In genomic region chr3:125031544-125031943, GRCh38 we compare ENCODE assay signal across 14 cellular contexts. TPM values are rescaled to one million over a fixed set of nuclear protein-coding genes. Genes with fewer than 3 reads are reported as not detected.
DNase-seq lines count a peak whose midpoint lies in the region; ATAC-seq, FAIRE-seq and TF ChIP-seq lines count a peak whose summit lies in the region.
"Had no signal": no experiment of that assay in that cellular context is flagged by ENCODE, and none has a peak within 500 bp of the region (broad histone marks: within the 10 kb centered on the region; RNA-seq: fewer than 3 reads in every experiment).

No MANE protein-coding gene starts in this region.

- H2AFZ ChIP-seq in mesenchymal stem cell (ENCODE audit: low read depth, low read length): no peak overlapping the region

- H3K27ac ChIP-seq in mesenchymal stem cell (ENCODE audit: low read length, poor library complexity, severe bottlenecking) (peak overlapping the region; percentile 37), uterus (no peak overlapping the region)
- H3K27ac ChIP-seq: HL-60 had no signal

- peak overlapping the region; percentile 28 to 79 for H3K18ac ChIP-seq in mesenchymal stem cell (ENCODE audit: low read depth in 1 of 2, low read length in 2 of 2)

- H3K27me3 Mint-ChIP-seq in natural killer cell (ENCODE audit: low read depth in 2 of 2): no peaks in the 10 kb centered on the region
- no peaks in the 10 kb centered on the region for H3K27me3 Mint-ChIP-seq in natural killer cell treated with Interleukin-12 subunit alpha and Interleukin-12 subunit beta and Interleukin-15 and Interleukin-18, amount 100 ng/mL, for 72 hours
- no peaks in the 10 kb centered on the region for H3K27me3 Mint-ChIP-seq in chondrocyte (ENCODE audit: low read depth)
- H3K27me3 Mint-ChIP-seq: CD4-positive, alpha-beta T cell had no signal

- H3K36me3 ChIP-seq in mesenchymal stem cell (ENCODE audit: control insufficient read depth in 1 of 2, insufficient read depth in 2 of 2, low read depth in 1 of 2, low read length in 2 of 2): peaks cover 27 to 38% of the 10 kb centered on the region in 2 experiments
- H3K36me3 ChIP-seq in uterus: no peaks in the 10 kb centered on the region

- 90% methylated on average over 4 of the region's 4 CpGs for WGBS in mesenchymal stem cell

- no peak overlapping the region for H3K4me3 ChIP-seq in mesenchymal stem cell (ENCODE audit: insufficient read depth in 1 of 2, low read depth in 1 of 2, low read length in 2 of 2)
- H3K4me3 ChIP-seq in uterus: no peak overlapping the region
- H3K4me3 ChIP-seq: BLaER1 treated with 17β-estradiol and CSF1 and Interleukin-3, amounts not matched to agents 10 nM and 100 nM had no signal

- H3K4me3 Mint-ChIP-seq in natural killer cell: no peak overlapping the region
- H3K4me3 Mint-ChIP-seq in natural killer cell treated with Interleukin-12 subunit alpha and Interleukin-12 subunit beta and Interleukin-15 and Interleukin-18, amount 100 ng/mL, for 72 hours: no peak overlapping the region
- no peak overlapping the region for H3K4me3 Mint-ChIP-seq in chondrocyte (ENCODE audit: unreplicated experiment)
- H3K4me3 Mint-ChIP-seq: CD4-positive, alpha-beta T cell had no signal

- H3K9me3 Mint-ChIP-seq in natural killer cell (no peaks in the 10 kb centered on the region), chondrocyte (ENCODE audit: low read depth) (peaks cover 8% of the 10 kb centered on the region)
- peaks cover 4% of the 10 kb centered on the region for H3K9me3 Mint-ChIP-seq in natural killer cell treated with Interleukin-12 subunit alpha and Interleukin-12 subunit beta and Interleukin-15 and Interleukin-18, amount 100 ng/mL, for 72 hours

- H3K4me1 ChIP-seq in mesenchymal stem cell (ENCODE audit: control insufficient read depth, insufficient read depth, low read depth, low read length) (peaks cover 16% of the 10 kb centered on the region), uterus (no peaks in the 10 kb centered on the region)

- no peak overlapping the region for H3K14ac ChIP-seq in mesenchymal stem cell (ENCODE audit: low read length in 2 of 2)

- no peak for TF ChIP-seq POLR2A in uterus (IDR thresholded peaks at IDR 0.05)

- no peak overlapping the region for H2BK120ac ChIP-seq in mesenchymal stem cell (ENCODE audit: low read depth, low read length)

- H3K23ac ChIP-seq in mesenchymal stem cell (ENCODE audit: low read length in 2 of 2): no peak overlapping the region

- H3K27ac Mint-ChIP-seq in natural killer cell (peak overlapping the region; percentile 45 to 81), chondrocyte (ENCODE audit: unreplicated experiment) (peak overlapping the region; percentile 24)
- no peak overlapping the region for H3K27ac Mint-ChIP-seq in natural killer cell treated with Interleukin-12 subunit alpha and Interleukin-12 subunit beta and Interleukin-15 and Interleukin-18, amount 100 ng/mL, for 72 hours
- H3K27ac Mint-ChIP-seq: CD4-positive, alpha-beta T cell had no signal

- H3K36me3 Mint-ChIP-seq in natural killer cell (peaks cover 15% of the 10 kb centered on the region), chondrocyte (ENCODE audit: low read depth) (peaks cover 23% of the 10 kb centered on the region)
- H3K36me3 Mint-ChIP-seq in natural killer cell treated with Interleukin-12 subunit alpha and Interleukin-12 subunit beta and Interleukin-15 and Interleukin-18, amount 100 ng/mL, for 72 hours: peaks cover 28% of the 10 kb centered on the region

- peak overlapping the region in 1 of 2 experiments; percentile 46 for H3K4ac ChIP-seq in mesenchymal stem cell (ENCODE audit: low read depth in 1 of 2, low read length in 2 of 2)

- in situ Hi-C loops in G401 (cut with HindIII; ENCODE audit: low sequenced_read_pairs): no loop called here

- no peak overlapping the region for H3K4me2 ChIP-seq in mesenchymal stem cell (ENCODE audit: low read length, poor library complexity, severe bottlenecking)

- H2BK5ac ChIP-seq in mesenchymal stem cell (ENCODE audit: low read depth, low read length, poor library complexity, severe bottlenecking): no peak overlapping the region

- no peak for DNase-seq in natural killer cell
- DNase-seq in natural killer cell treated with Interleukin-12 subunit alpha and Interleukin-12 subunit beta and Interleukin-15 and Interleukin-18, amount 100 ng/mL, for 72 hours (ENCODE audit: low spot score): no peak
- no peak for DNase-seq in chondrocyte (ENCODE audit: low spot score)
- no peak for DNase-seq in mesenchymal stem cell
- DNase-seq in urothelium cell line (ENCODE audit: low spot score): no peak
- no peak for DNase-seq in G401 (ENCODE audit: low spot score)
- no peak for DNase-seq in uterus
- no peak for DNase-seq in posterior vena cava (ENCODE audit: low spot score)
- DNase-seq: CD4-positive, alpha-beta T cell; DMS79; HCEC 1CT had no signal

- no peak overlapping the region for H2BK15ac ChIP-seq in mesenchymal stem cell (ENCODE audit: low read depth, poor library complexity, severe bottlenecking)

- peak overlapping the region; percentile 77 for H4K91ac ChIP-seq in mesenchymal stem cell (ENCODE audit: low read length)

- TF ChIP-seq CTCF in natural killer cell (IDR thresholded peaks at IDR 0.05) (no peak), chondrocyte (IDR thresholded peaks at IDR 0.05) (no peak), uterus (IDR thresholded peaks at IDR 0.05) (no peak)

- peaks cover 60 to 75% of the 10 kb centered on the region in 2 donors for H3K4me1 Mint-ChIP-seq in natural killer cell
- H3K4me1 Mint-ChIP-seq in natural killer cell treated with Interleukin-12 subunit alpha and Interleukin-12 subunit beta and Interleukin-15 and Interleukin-18, amount 100 ng/mL, for 72 hours (ENCODE audit: low read depth in 2 of 2): peaks cover 47 to 56% of the 10 kb centered on the region in 2 donors
- H3K4me1 Mint-ChIP-seq in chondrocyte (ENCODE audit: low read depth): peaks cover 36% of the 10 kb centered on the region

- peak overlapping the region in 1 of 2 experiments; percentile 12 for H2BK12ac ChIP-seq in mesenchymal stem cell (ENCODE audit: low read length in 2 of 2)

- intact Hi-C loops in natural killer cell (cut with micrococcal nuclease) (no loop called here), uterus (cut with DNase I; ENCODE audit: low total_unique reads) (no loop called here), posterior vena cava (cut with DNase I) (no loop called here)

- H3K79me1 ChIP-seq in mesenchymal stem cell (replicated peaks; ENCODE audit: low read length, poor library complexity, severe bottlenecking): peaks cover 30% of the 10 kb centered on the region

- H3K9me3 ChIP-seq in mesenchymal stem cell (ENCODE audit: control insufficient read depth, low read length): peaks cover 12% of the 10 kb centered on the region
- H3K9me3 ChIP-seq in uterus: peaks cover 0 to 3% of the 10 kb centered on the region in 2 donors

- no peak for ATAC-seq in natural killer cell
- ATAC-seq in natural killer cell treated with Interleukin-12 subunit alpha and Interleukin-12 subunit beta and Interleukin-15 and Interleukin-18, amount 100 ng/mL, for 72 hours: no peak

- H3K9ac ChIP-seq in mesenchymal stem cell (ENCODE audit: low read length): no peak overlapping the region

- peak overlapping the region; percentile 50 for H2AK5ac ChIP-seq in mesenchymal stem cell (ENCODE audit: low read length, severe bottlenecking)

- no peaks in the 10 kb centered on the region for H3K27me3 ChIP-seq in mesenchymal stem cell (ENCODE audit: control insufficient read depth in 1 of 2, insufficient read depth in 1 of 2, low read length in 2 of 2)
- no peaks in the 10 kb centered on the region for H3K27me3 ChIP-seq in uterus
- H3K27me3 ChIP-seq: BLaER1 treated with 17β-estradiol and CSF1 and Interleukin-3, amounts not matched to agents 10 nM and 100 nM had no signal

- FAIRE-seq in urothelium cell line (lab: Jason Lieb, UNC): peak; percentile 59
- FAIRE-seq: G401.6 had no signal

- H4K8ac ChIP-seq in mesenchymal stem cell (ENCODE audit: low read length): no peak overlapping the region

RNA-seq across cellular contexts. Expression of gene HEG1, which starts 24.3 kb away (rescaled TPM):
- 10 to 100 TPM; 52.1 to 83.5 (median 68.1) TPM for total RNA-seq in natural killer cell
- 10 to 100 TPM; 14.6 to 47.0 TPM for total RNA-seq in natural killer cell treated with Interleukin-12 subunit alpha and Interleukin-12 subunit beta and Interleukin-15 and Interleukin-18, amount 100 ng/mL, for 72 hours
- 69.6 to 107 TPM (median 70.4 TPM) in 3 replicates for total RNA-seq in chondrocyte
- 134 TPM for polyA plus RNA-seq in mesenchymal stem cell (2013, experiment 1 of 2)
- polyA plus RNA-seq in mesenchymal stem cell (2013, experiment 2 of 2): 130 TPM
- total RNA-seq in G401 (2014; rRNA removed; shearing (Covaris generic)): 3.1 and 3.8 TPM in 2 replicates
- 10 to 100 TPM; 64.8 to 97.0 (median 71.7) TPM for total RNA-seq in uterus
- 100 to 1,000 TPM; 101 to 123 TPM for total RNA-seq in posterior vena cava

Comparison
In these comparisons a context has a peak if more than half of its experiments do, and no peak if none do; other contexts are left out.
1. H3K27ac Mint-ChIP-seq: peak in natural killer cell (2 of 2) and chondrocyte (single experiment); none in natural killer cell treated with Interleukin-12 subunit alpha and Interleukin-12 subunit beta and Interleukin-15 and Interleukin-18, amount 100 ng/mL, for 72 hours (0 of 2).